ENCODE assay signal across 27 cellular contexts in the genomic region with DNA sequence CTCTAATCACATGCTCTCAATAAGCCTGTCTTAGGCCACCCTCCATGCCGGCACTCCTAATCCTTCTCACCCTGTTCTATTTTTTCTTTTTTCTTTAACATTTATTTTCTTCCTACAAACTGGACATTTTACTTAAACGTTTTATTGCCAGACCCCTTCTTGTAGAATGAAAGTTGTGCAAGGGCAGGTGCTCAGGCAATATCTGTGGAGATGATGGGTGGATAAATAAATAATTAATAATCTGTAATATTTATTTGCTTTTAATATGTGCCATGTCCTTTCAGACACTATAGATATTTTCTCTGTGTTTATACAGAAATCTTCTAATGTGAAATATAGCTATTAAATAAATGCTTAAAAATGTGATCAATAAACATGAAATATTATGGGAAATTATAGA.
"Had no signal": no experiment of that assay in that cellular context is flagged by ENCODE, and none has a peak within 500 bp of the region (broad histone marks: within the 10 kb centered on the region; RNA-seq: fewer than 3 reads in every experiment).

No MANE protein-coding gene starts in this region.

- H3K36me3 ChIP-seq: neural progenitor cell, ovary, right lobe of liver, sigmoid colon, suprapubic skin, tibial artery, transverse colon, upper lobe of right lung, uterus had no signal

- H3K27ac ChIP-seq: neural progenitor cell, ovary, parathyroid adenoma, psoas muscle, right lobe of liver, sigmoid colon, suprapubic skin, testis, tibial artery, transverse colon, upper lobe of right lung, uterus had no signal

- H3K4me2 ChIP-seq: neural progenitor cell had no signal

- DNase-seq: natural killer cell; occipital lobe; ovary; posterior cingulate gyrus; psoas muscle; right cardiac atrium; right lobe of liver; sigmoid colon; small intestine; stimulated activated CD4-positive, alpha-beta T cell treated with anti-CD3 and anti-CD28 coated beads, Interleukin-15, amount 100 ng/mL, for 24 hours; stimulated activated CD4-positive, alpha-beta T cell treated with anti-CD3 and anti-CD28 coated beads, Interleukin-2, amount 100 ng/mL, for 24 hours; stimulated activated CD4-positive, alpha-beta T cell treated with anti-CD3 and anti-CD28 coated beads, Interleukin-2, amount 100 ng/mL, for 48 hours; stimulated activated CD4-positive, alpha-beta T cell treated with anti-CD3 and anti-CD28 coated beads, Interleukin-4, amount 100 ng/mL, for 24 hours; stimulated activated CD8-positive, alpha-beta memory T cell treated with anti-CD3 and anti-CD28 coated beads, Interleukin-4, amount 100 ng/mL, for 48 hours; stimulated activated naive CD4-positive, alpha-beta T cell; stimulated activated naive CD8-positive, alpha-beta T cell treated with anti-CD3 and anti-CD28 coated beads, Interleukin-15, amount 100 ng/mL, for 72 hours; stimulated activated naive CD8-positive, alpha-beta T cell treated with anti-CD3 and anti-CD28 coated beads, Interleukin-15, Interleukin-2, amounts not matched to agents 100 U/mL and 50 U/mL, for 24 hours; substantia nigra; testis; tibial artery; transverse colon; upper lobe of right lung; uterus had no signal

- H2AFZ ChIP-seq: neural progenitor cell, parathyroid adenoma had no signal

- H3K4me1 ChIP-seq: neural progenitor cell, parathyroid adenoma, psoas muscle, right lobe of liver, sigmoid colon, suprapubic skin, testis, tibial artery, transverse colon, upper lobe of right lung, uterus had no signal

- H3K79me2 ChIP-seq: parathyroid adenoma had no signal

- H3K27me3 ChIP-seq: neural progenitor cell, ovary, right lobe of liver, sigmoid colon, suprapubic skin, testis, tibial artery, transverse colon, upper lobe of right lung, uterus had no signal

- H3K9ac ChIP-seq: neural progenitor cell, parathyroid adenoma had no signal

- ATAC-seq: natural killer cell; psoas muscle; right cardiac atrium; right lobe of liver; stimulated activated memory B cell treated with anti-CD40 and anti-IgM and Interleukin-4, amounts not matched to agents 10 μg/mL and 1 μg/mL and 100 μg/mL, for 72 hours; stimulated activated naive CD8-positive, alpha-beta T cell treated with anti-CD3 and anti-CD28 coated beads, Interleukin-15, amount 100 ng/mL, for 72 hours; stimulated activated naive CD8-positive, alpha-beta T cell treated with anti-CD3 and anti-CD28 coated beads, Interleukin-15, Interleukin-2, amounts not matched to agents 100 U/mL and 50 U/mL, for 24 hours; upper lobe of right lung had no signal

- H3K9me3 ChIP-seq: ovary, psoas muscle, right lobe of liver, sigmoid colon, suprapubic skin, testis, tibial artery, transverse colon, upper lobe of right lung, uterus had no signal

- H3K4me3 ChIP-seq: neural progenitor cell, ovary, psoas muscle, right lobe of liver, sigmoid colon, suprapubic skin, testis, tibial artery, transverse colon, upper lobe of right lung, uterus had no signal

- FAIRE-seq: small intestine had no signal
